In genomic region chr11:67507242-67507890, GRCh38 we compare ENCODE assay signal across 8 cellular contexts. TPM values are rescaled to one million over a fixed set of nuclear protein-coding genes. Genes with fewer than 3 reads are reported as not detected.
A peak's percentile ranks its signal among the peaks of the same experiment; 100 is the strongest.
DNase-seq lines count a peak whose midpoint lies in the region; ATAC-seq and TF ChIP-seq lines count a peak whose summit lies in the region.

No MANE protein-coding gene starts in this region.

- H3K27ac Mint-ChIP-seq in memory B cell, result peak overlapping the region; percentile 97

- H3K27ac ChIP-seq in Peyer's patch, result peak overlapping the region; percentile 94 to 99 (median 97)
- H3K27ac ChIP-seq in dorsolateral prefrontal cortex, result peak overlapping the region; percentile 52 to 100 (median 99)
- peak overlapping the region; percentile 98 to 100 (median 99) for H3K27ac ChIP-seq in tibial nerve

- TF ChIP-seq EP300 in tibial nerve (IDR thresholded peaks at IDR 0.05), result no peak

- H3K9me3 Mint-ChIP-seq in memory B cell, result no peaks in the 10 kb centered on the region

- H3K4me1 ChIP-seq in Peyer's patch, result peaks cover 0 to 50% (median 34%) of the 10 kb centered on the region in 4 donors
- H3K4me1 ChIP-seq in tibial nerve, result peaks cover 0 to 56% (median 31%) of the 10 kb centered on the region in 4 donors

- H3K9me3 ChIP-seq in Peyer's patch, result no peaks in the 10 kb centered on the region
- no peaks in the 10 kb centered on the region for H3K9me3 ChIP-seq in tibial nerve

- TF ChIP-seq CTCF in Peyer's patch (IDR thresholded peaks at IDR 0.05) (no peak), dorsolateral prefrontal cortex (IDR thresholded peaks at IDR 0.05 in 54 of 56, conservative IDR thresholded peaks at IDR 0.05 in 2 of 56; ENCODE audit: low read depth in 1 of 56, partially characterized antibody in 56 of 56) (peak in 1 of 56 donors; percentile 4), tibial nerve (IDR thresholded peaks at IDR 0.05) (no peak)

- peak overlapping the region; percentile 70 for H3K4me3 Mint-ChIP-seq in memory B cell

- TF ChIP-seq POLR2A in Peyer's patch (IDR thresholded peaks at IDR 0.05) (no peak), tibial nerve (IDR thresholded peaks at IDR 0.05) (no peak)

- H3K36me3 ChIP-seq in Peyer's patch, result peaks cover 0 to 5% (median 0%) of the 10 kb centered on the region in 3 donors
- H3K36me3 ChIP-seq in tibial nerve, result peaks cover 0 to 4% (median 2%) of the 10 kb centered on the region in 3 donors

- peaks cover 2% of the 10 kb centered on the region for H3K27me3 Mint-ChIP-seq in memory B cell

- DNase-seq in stimulated activated CD8-positive, alpha-beta memory T cell treated with anti-CD3 and anti-CD28 coated beads, Interleukin-2, amount 100 ng/mL, for 48 hours (ENCODE audit: low read depth in 2 of 2), result peak; percentile 53 to 58
- DNase-seq in stimulated activated CD8-positive, alpha-beta memory T cell treated with anti-CD3 and anti-CD28 coated beads, Interleukin-4, amount 100 ng/mL, for 48 hours, result no peak
- DNase-seq in Peyer's patch (peak in 2 of 3 donors; percentile 78 to 92), dorsolateral prefrontal cortex (peak in 6 of 10 donors; percentile 27 to 63 (median 54)), memory B cell (ENCODE audit: low spot score in 2 of 2) (peak in 1 of 2 donors; percentile 44), tibial nerve (ENCODE audit: low spot score in 2 of 2) (peak; percentile 45 to 62)
- DNase-seq in stimulated activated CD4-positive, alpha-beta T cell treated with anti-CD3 and anti-CD28 coated beads, Interleukin-4, amount 100 ng/mL, for 24 hours, result no peak

- ATAC-seq in memory B cell (ENCODE audit: low read depth) (no peak), GM21717 (IDR thresholded peaks at IDR 0.05; ENCODE audit: unreplicated experiment) (no peak)

- H3K27me3 ChIP-seq in Peyer's patch, result no peaks in the 10 kb centered on the region
- peaks cover 0 to 8% (median 0%) of the 10 kb centered on the region in 45 donors for H3K27me3 ChIP-seq in dorsolateral prefrontal cortex
- no peaks in the 10 kb centered on the region for H3K27me3 ChIP-seq in tibial nerve

- H3K4me3 ChIP-seq in Peyer's patch (peak overlapping the region; percentile 70 to 87 (median 75)), dorsolateral prefrontal cortex (peak overlapping the region; percentile 60 to 99 (median 90)), tibial nerve (peak overlapping the region; percentile 79 to 91 (median 82))

- H3K4me1 Mint-ChIP-seq in memory B cell, result peaks cover 28% of the 10 kb centered on the region

- intact Hi-C loops in dorsolateral prefrontal cortex (cut with DNase I), result loop anchor here (2.0 to 10.0 kb wide), 7 partner anchors 63 to 155 kb away; partner anchors contain the start of genes PPP1CA (in 2 of the 2), TBC1D10C (in 2 of the 2), CORO1B (in 1 of the 2) and GSTP1 (in 1 of the 2)

- WGBS in tibial nerve, 2 donors, result 38 to 68% methylated on average over 10 to 28 of the region's 34 CpGs

- H3K36me3 Mint-ChIP-seq in memory B cell, result peaks cover 3% of the 10 kb centered on the region

RNA-seq across cellular contexts. Expression of gene CDK2AP2, which starts 0.6 kb away (rescaled TPM):
- total RNA-seq in Peyer's patch (10 to 100 TPM; 60.4 to 97.7 (median 77.2) TPM), dorsolateral prefrontal cortex (10 to 100 TPM; 16.6 to 82.7 (median 33.4) TPM), tibial nerve (10 to 100 TPM; 75.4 to 90.8 (median 80.6) TPM)

RNA-seq across cellular contexts. Expression of gene PITPNM1, which starts 2.2 kb away (rescaled TPM):
- total RNA-seq in Peyer's patch (100 to 1,000 TPM in 3 of 4 donors, 10 to 100 TPM in 1; 94.4 to 126 (median 109) TPM), dorsolateral prefrontal cortex (100 to 1,000 TPM in 19 of 120 experiments, 10 to 100 TPM in 101; 35.3 to 144 (median 86.1) TPM), tibial nerve (10 to 100 TPM; 22.8 to 69.6 (median 38.6) TPM)

RNA-seq across cellular contexts. Expression of gene CABP2, which starts 15.9 kb away (rescaled TPM):
- total RNA-seq in Peyer's patch (not detected), dorsolateral prefrontal cortex (not detected), tibial nerve (not detected)

RNA-seq across cellular contexts. Expression of gene AIP, which starts 24.5 kb away (rescaled TPM):
- total RNA-seq in Peyer's patch, result 10 to 100 TPM; 39.9 to 75.9 (median 58.4) TPM
- total RNA-seq in dorsolateral prefrontal cortex, result 10 to 100 TPM; 51.6 to 82.9 (median 65.8) TPM
- total RNA-seq in tibial nerve, result 100 to 1,000 TPM in 2 of 4 donors, 10 to 100 TPM in 2; 88.2 to 117 (median 96.0) TPM

RNA-seq across cellular contexts. Expression of gene TMEM134, which starts 38.3 kb away (rescaled TPM):
- total RNA-seq in Peyer's patch (100 to 1,000 TPM in 1 of 4 donors, 10 to 100 TPM in 3; 80.0 to 126 (median 86.1) TPM), dorsolateral prefrontal cortex (10 to 100 TPM; 21.2 to 62.4 (median 41.3) TPM), tibial nerve (100 to 1,000 TPM in 2 of 4 donors, 10 to 100 TPM in 2; 49.2 to 184 (median 96.6) TPM)

Comparison
In these comparisons a context has a peak if more than half of its experiments do, and no peak if none do; other contexts are left out.
1. DNase-seq: peak in stimulated activated CD8-positive, alpha-beta memory T cell treated with anti-CD3 and anti-CD28 coated beads, Interleukin-2, amount 100 ng/mL, for 48 hours (2 of 2), Peyer's patch (2 of 3), dorsolateral prefrontal cortex (6 of 10) and tibial nerve (2 of 2); none in stimulated activated CD8-positive, alpha-beta memory T cell treated with anti-CD3 and anti-CD28 coated beads, Interleukin-4, amount 100 ng/mL, for 48 hours (single experiment) and stimulated activated CD4-positive, alpha-beta T cell treated with anti-CD3 and anti-CD28 coated beads, Interleukin-4, amount 100 ng/mL, for 24 hours (single experiment).
2. Peak in every context shown above with its lines, with median percentiles within 50 percentile points of each other: H3K27ac ChIP-seq and H3K4me3 ChIP-seq.